23 cellular contexts compared by ENCODE assay signal in the genomic region with DNA sequence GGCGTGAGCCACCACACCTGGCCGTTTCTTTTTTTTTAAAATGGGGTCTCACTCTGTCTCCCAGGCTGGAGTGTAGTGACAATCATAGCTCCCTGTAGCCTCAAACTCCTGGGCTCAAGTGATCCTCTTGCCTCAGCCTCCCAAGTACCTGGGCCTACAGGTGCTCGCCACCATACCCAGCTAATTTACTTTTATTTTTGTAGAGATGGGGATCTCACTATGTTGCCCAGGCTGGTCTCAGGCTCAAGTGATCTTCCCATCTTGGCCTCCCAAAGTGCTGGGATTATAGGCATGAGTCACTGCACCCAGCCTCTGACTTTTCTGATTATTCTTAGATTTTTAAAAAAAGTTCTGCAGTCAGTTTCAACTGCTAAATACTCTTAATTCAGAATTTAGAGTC. TPM values are rescaled to one million over a fixed set of nuclear protein-coding genes. Genes with fewer than 3 reads are reported as not detected.
DNase-seq lines count a peak whose midpoint lies in the region; ATAC-seq, FAIRE-seq and TF ChIP-seq lines count a peak whose summit lies in the region.
"Had no signal": no experiment of that assay in that cellular context is flagged by ENCODE, and none has a peak within 500 bp of the region (broad histone marks: within the 10 kb centered on the region; RNA-seq: fewer than 3 reads in every experiment).

No MANE protein-coding gene starts in this region.

- H3K4ac ChIP-seq in mesendoderm (ENCODE audit: low read depth, low read length), result no peak overlapping the region

- no peak for TF ChIP-seq EP300 in SK-N-SH (IDR thresholded peaks at IDR 0.05; ENCODE audit: borderline replicate concordance in 1 of 2, low read depth in 1 of 2, low read length in 1 of 2)

- no peak overlapping the region for H2BK15ac ChIP-seq in mesendoderm (replicated peaks; ENCODE audit: low read depth)

- 66% methylated on average over 3 of the region's 3 CpGs for WGBS in SK-N-SH (ENCODE audit: low lambda C conversion rate)
- WGBS in smooth muscle cell (ENCODE audit: low lambda C conversion rate), result 98% methylated on average over 3 of the region's 3 CpGs
- no CpG with 5 or more reads among the region's 3 CpGs for WGBS in mesendoderm (ENCODE audit: extremely low coverage, insufficient coverage, low lambda C conversion rate)

- H3K27me3 ChIP-seq in SK-N-SH (ENCODE audit: insufficient read depth) (no peaks in the 10 kb centered on the region), endothelial cell of umbilical vein (ENCODE audit: control insufficient read depth in 2 of 2, insufficient read depth in 2 of 2, low read length in 2 of 2) (no peaks in the 10 kb centered on the region), smooth muscle cell (ENCODE audit: low read depth) (no peaks in the 10 kb centered on the region), mesendoderm (ENCODE audit: insufficient read depth, low read length, poor library complexity) (no peaks in the 10 kb centered on the region)
- H3K27me3 ChIP-seq: BE2C had no signal

- no TSS peak for BruUV-seq in endothelial cell of umbilical vein (replicated peaks; lab: Mats Ljungman, UMichigan)

- H3K4me2 ChIP-seq in SK-N-SH, result no peak overlapping the region
- H3K4me2 ChIP-seq in endothelial cell of umbilical vein (ENCODE audit: insufficient read depth, low read length), result no peak overlapping the region
- no peak overlapping the region for H3K4me2 ChIP-seq in smooth muscle cell
- no peak overlapping the region for H3K4me2 ChIP-seq in mesendoderm (ENCODE audit: low read length)
- H3K4me2 ChIP-seq: A549 had no signal

- H3K27ac ChIP-seq in SK-N-SH (ENCODE audit: low read depth in 2 of 2, low read length in 1 of 2) (peak overlapping the region in 1 of 2 experiments; percentile 94; a peak in 2 of 4 replicates), endothelial cell of umbilical vein (ENCODE audit: insufficient read depth, low read depth, low read length) (no peak overlapping the region), smooth muscle cell (ENCODE audit: low read depth) (peak overlapping the region; percentile 81), mesendoderm (ENCODE audit: low read depth, low read length) (no peak overlapping the region), RWPE1 (no peak overlapping the region)
- H3K27ac ChIP-seq: 22Rv1, A549 had no signal

- no peak overlapping the region for H2BK5ac ChIP-seq in mesendoderm (ENCODE audit: low read length)

- no peaks in the 10 kb centered on the region for H3K9me2 ChIP-seq in SK-N-SH

- intact Hi-C loops in endothelial cell of umbilical vein (cut with micrococcal nuclease), result loop anchor here (10.0 kb wide), 1 partner anchor 1193 kb away; no protein-coding TSS in a partner anchor

- H3K79me1 ChIP-seq in mesendoderm (ENCODE audit: low read length), result peaks cover 18% of the 10 kb centered on the region

- H2BK120ac ChIP-seq in mesendoderm (ENCODE audit: low read depth, low read length), result no peak overlapping the region

- TF ChIP-seq POLR2A in endothelial cell of umbilical vein (IDR thresholded peaks at IDR 0.05; ENCODE audit: low read depth, low read length), result no peak

- POLR2A ChIA-PET in SK-N-SH (lab: Yijun Ruan, JAX) (no interaction called here), WTC11 (lab: Charles Lee) (no interaction called here), endothelial cell of umbilical vein (lab: Charles Lee) (interaction anchor here (1.0 kb wide), 1 partner anchor 9 kb away, joined by 5 read pairs; no protein-coding TSS in a partner anchor), RWPE1 (lab: Yijun Ruan, JAX; ENCODE audit: low non-redundant PET) (no interaction called here)

- dilution Hi-C loops in endothelial cell of umbilical vein (cut with MboI; ENCODE audit: extremely low pct_ligation_motif_present, low sequenced_read_pairs), result no loop called here

- peaks cover 31% of the 10 kb centered on the region for H3F3A ChIP-seq in SK-N-SH (replicated peaks; ENCODE audit: insufficient read depth)
- no peaks in the 10 kb centered on the region for H3F3A ChIP-seq in smooth muscle cell (ENCODE audit: low read depth)

- FAIRE-seq in endothelial cell of umbilical vein (lab: Jason Lieb, UNC), result peak; percentile 44
- FAIRE-seq: A549, GM12878, HTR-8/SVneo had no signal

- ATAC-seq in SK-N-SH treated with all-trans-retinoic acid at 6 μM for 48 hours (no peak), WTC11 (no peak)
- ATAC-seq: A549, GM12878 had no signal

- TF ChIP-seq CTCF in SK-N-SH (IDR thresholded peaks at IDR 0.05) (no peak), WTC11 (IDR thresholded peaks at IDR 0.05) (no peak), endothelial cell of umbilical vein (IDR thresholded peaks at IDR 0.05; ENCODE audit: extremely low read depth in 1 of 2, insufficient read depth in 1 of 2, low read depth in 1 of 2, low read length in 2 of 2) (no peak), smooth muscle cell (IDR thresholded peaks at IDR 0.05; ENCODE audit: borderline replicate concordance, insufficient read depth, poor library complexity, severe bottlenecking) (no peak), RWPE1 (conservative IDR thresholded peaks at IDR 0.05; ENCODE audit: low read depth) (no peak)

- H3K79me2 ChIP-seq in SK-N-SH (ENCODE audit: insufficient read depth), result peaks cover 96% of the 10 kb centered on the region
- peaks cover 100% of the 10 kb centered on the region for H3K79me2 ChIP-seq in endothelial cell of umbilical vein (ENCODE audit: control insufficient read depth, insufficient read depth, low read length)
- peaks cover 100% of the 10 kb centered on the region for H3K79me2 ChIP-seq in smooth muscle cell (ENCODE audit: low read depth)
- H3K79me2 ChIP-seq in mesendoderm (ENCODE audit: control insufficient read depth, insufficient read depth, low read length), result peaks cover 82% of the 10 kb centered on the region

- H3K56ac ChIP-seq in mesendoderm (ENCODE audit: low read length), result no peak overlapping the region

- H3K9me3 Mint-ChIP-seq in WTC11, result no peaks in the 10 kb centered on the region
- H3K9me3 Mint-ChIP-seq: CD8-positive, alpha-beta memory T cell; IgD-negative memory B cell had no signal

- no peak overlapping the region for H3K4me3 Mint-ChIP-seq in WTC11
- H3K4me3 Mint-ChIP-seq: CD4-positive, CD25-positive, alpha-beta regulatory T cell; CD8-positive, alpha-beta memory T cell; IgD-negative memory B cell had no signal

- H3K4me1 Mint-ChIP-seq in WTC11, result peaks cover 63% of the 10 kb centered on the region
- H3K4me1 Mint-ChIP-seq: CD4-positive, CD25-positive, alpha-beta regulatory T cell; CD8-positive, alpha-beta memory T cell had no signal

- H2AK5ac ChIP-seq in mesendoderm (ENCODE audit: low read length), result no peak overlapping the region

- H3K4me1 ChIP-seq in SK-N-SH (ENCODE audit: control insufficient read depth in 1 of 2, insufficient read depth in 2 of 2, low read depth in 1 of 2, low read length in 1 of 2), result peaks cover 0 to 23% of the 10 kb centered on the region in 2 experiments; a peak in 3 of 4 replicates
- H3K4me1 ChIP-seq in endothelial cell of umbilical vein (ENCODE audit: control insufficient read depth, extremely low read depth, insufficient read depth, low read length), result peaks cover 83% of the 10 kb centered on the region
- H3K4me1 ChIP-seq in smooth muscle cell (ENCODE audit: low read depth), result peaks cover 7% of the 10 kb centered on the region
- H3K4me1 ChIP-seq in mesendoderm (ENCODE audit: control insufficient read depth, low read depth, low read length), result peaks cover 24% of the 10 kb centered on the region
- H3K4me1 ChIP-seq: BE2C had no signal

- CTCF ChIA-PET in SK-N-SH (lab: Yijun Ruan, JAX), result no interaction called here
- CTCF ChIA-PET in WTC11 (lab: Charles Lee), result no interaction called here
- CTCF ChIA-PET in endothelial cell of umbilical vein (lab: Charles Lee), result no interaction called here
- CTCF ChIA-PET in RWPE1 (lab: Yijun Ruan, JAX), result no interaction called here

- no peak overlapping the region for H4K8ac ChIP-seq in mesendoderm (ENCODE audit: low read depth, low read length)

- no peak overlapping the region for H3K27ac Mint-ChIP-seq in WTC11
- H3K27ac Mint-ChIP-seq: CD4-positive, CD25-positive, alpha-beta regulatory T cell; CD8-positive, alpha-beta memory T cell; IgD-negative memory B cell had no signal

- no peaks in the 10 kb centered on the region for H3K9me1 ChIP-seq in endothelial cell of umbilical vein (replicated peaks; ENCODE audit: control insufficient read depth, extremely low read depth, insufficient read depth, low read length)

- no peak overlapping the region for H3K9ac ChIP-seq in SK-N-SH
- no peak overlapping the region for H3K9ac ChIP-seq in endothelial cell of umbilical vein (replicated peaks; ENCODE audit: extremely low read depth, insufficient read depth, low read length)
- no peak overlapping the region for H3K9ac ChIP-seq in smooth muscle cell (ENCODE audit: low read depth)
- no peak overlapping the region for H3K9ac ChIP-seq in mesendoderm (ENCODE audit: low read length)

- H2AFZ ChIP-seq in SK-N-SH (ENCODE audit: low read depth) (no peak overlapping the region), endothelial cell of umbilical vein (ENCODE audit: low read depth, low read length) (no peak overlapping the region), smooth muscle cell (ENCODE audit: low read depth) (no peak overlapping the region)

- no peaks in the 10 kb centered on the region for H3K27me3 Mint-ChIP-seq in WTC11 (ENCODE audit: low read depth)

- no peak for TF ChIP-seq RAD21 in SK-N-SH (IDR thresholded peaks at IDR 0.05; ENCODE audit: low read length)

- peaks cover 12% of the 10 kb centered on the region; the same call in 1 of the 2 replicates for H3K36me3 Mint-ChIP-seq in WTC11
- H3K36me3 Mint-ChIP-seq: CD4-positive, CD25-positive, alpha-beta regulatory T cell; CD8-positive, alpha-beta memory T cell had no signal

- H3K36me3 ChIP-seq in SK-N-SH (replicated peaks in 1 of 2; ENCODE audit: control insufficient read depth in 1 of 2, insufficient read depth in 2 of 2, low read length in 1 of 2), result peaks cover 0 to 12% of the 10 kb centered on the region in 2 experiments
- H3K36me3 ChIP-seq in endothelial cell of umbilical vein (ENCODE audit: control insufficient read depth in 2 of 2, extremely low read depth in 1 of 2, insufficient read depth in 2 of 2, low read length in 2 of 2), result peaks cover 0 to 2% of the 10 kb centered on the region in 2 experiments
- H3K36me3 ChIP-seq in smooth muscle cell (ENCODE audit: low read depth), result no peaks in the 10 kb centered on the region
- H3K36me3 ChIP-seq in mesendoderm (ENCODE audit: control insufficient read depth, insufficient read depth, low read length), result no peaks in the 10 kb centered on the region
- H3K36me3 ChIP-seq: BE2C, HAP-1 had no signal

- H4K20me1 ChIP-seq in SK-N-SH (ENCODE audit: insufficient read depth) (peaks cover 30% of the 10 kb centered on the region), endothelial cell of umbilical vein (replicated peaks; ENCODE audit: control insufficient read depth, extremely low read depth, insufficient read depth, low read length) (peaks cover 9% of the 10 kb centered on the region), smooth muscle cell (ENCODE audit: low read depth) (peaks cover 94% of the 10 kb centered on the region)

- H3K23ac ChIP-seq in mesendoderm (ENCODE audit: low read length), result no peak overlapping the region

- DNase-seq in SK-N-SH, result no peak
- no peak for DNase-seq in WTC11 (ENCODE audit: low spot score)
- DNase-seq in endothelial cell of umbilical vein (ENCODE audit: low read depth, low spot score), result no peak
- no peak for DNase-seq in smooth muscle cell (lab: John Stamatoyannopoulos, UW; ENCODE audit: unreplicated experiment)
- no peak for DNase-seq in mesendoderm
- no peak for DNase-seq in RWPE1 (ENCODE audit: low spot score)
- DNase-seq in NCI-H2227 (lab: John Stamatoyannopoulos, UW; ENCODE audit: unreplicated experiment), result no peak
- DNase-seq: BE2C; C1 segment of cervical spinal cord; CD4-positive, CD25-positive, alpha-beta regulatory T cell; CD8-positive, alpha-beta memory T cell; COR-L47; DMS 273 treated with DMSO at 0.1 percent for 48 hours; DMS53; DND-41; EL had no signal

- H3K9me3 ChIP-seq in SK-N-SH (no peaks in the 10 kb centered on the region), endothelial cell of umbilical vein (replicated peaks; ENCODE audit: control insufficient read depth, insufficient read depth, low read length) (no peaks in the 10 kb centered on the region), smooth muscle cell (replicated peaks; ENCODE audit: low read depth) (no peaks in the 10 kb centered on the region)
- H3K9me3 ChIP-seq: A549, BE2C, HAP-1 had no signal

- no peak overlapping the region for H4K5ac ChIP-seq in mesendoderm (ENCODE audit: low read length)

- H3K4me3 ChIP-seq in SK-N-SH (ENCODE audit: low read depth in 2 of 2, low read length in 1 of 2), result no peak overlapping the region
- no peak overlapping the region for H3K4me3 ChIP-seq in endothelial cell of umbilical vein (replicated peaks in 1 of 3; ENCODE audit: insufficient read depth in 1 of 3, low read depth in 1 of 3, low read length in 3 of 3)
- no peak overlapping the region for H3K4me3 ChIP-seq in smooth muscle cell
- no peak overlapping the region for H3K4me3 ChIP-seq in mesendoderm (ENCODE audit: low read length)
- H3K4me3 ChIP-seq: A549, GM12878, HAP-1 had no signal

- H3K18ac ChIP-seq in mesendoderm (ENCODE audit: low read length), result no peak overlapping the region

RNA-seq across cellular contexts. Expression of a gene that starts 21.3 kb away (rescaled TPM):
- polyA plus RNA-seq in SK-N-SH (2012; rRNA removed) (53.2 and 59.5 TPM in 2 replicates), endothelial cell of umbilical vein (113 and 114 TPM in 2 replicates), smooth muscle cell (111 and 113 TPM in 2 replicates)
- 59.7 and 67.7 TPM in 2 replicates for polyA plus RNA-seq in SK-N-SH (2012; cell fraction: cytosol; rRNA removed)
- polyA plus RNA-seq in SK-N-SH (2012; cell fraction: nucleus; rRNA removed), result 61.9 and 72.1 TPM in 2 replicates
- total RNA-seq in WTC11 (2021) (157 to 185 TPM (median 173 TPM) in 3 replicates), endothelial cell of umbilical vein (369 and 390 TPM in 2 replicates), smooth muscle cell (209 and 211 TPM in 2 replicates)
- polyA plus RNA-seq in endothelial cell of umbilical vein (2011; cell fraction: cytosol; rRNA removed), result 130 and 164 TPM in 2 replicates
- polyA plus RNA-seq in endothelial cell of umbilical vein (2011; cell fraction: nucleus; rRNA removed), result 204 and 223 TPM in 2 replicates
- polyA plus RNA-seq in endothelial cell of umbilical vein (2012), result 239 and 249 TPM in 2 replicates
- 582 and 866 TPM in 2 replicates for polyA minus RNA-seq in endothelial cell of umbilical vein
- 2.6 TPM for polyA minus RNA-seq in endothelial cell of umbilical vein (2011; cell fraction: cytosol; rRNA and poly(A)+ RNA removed)
- polyA minus RNA-seq in endothelial cell of umbilical vein (2011; cell fraction: nucleus; rRNA and poly(A)+ RNA removed), result 148 and 149 TPM in 2 replicates
- 92.3 TPM for polyA plus RNA-seq in mesendoderm (2013, experiment 1 of 2)
- 95.9 TPM for polyA plus RNA-seq in mesendoderm (2013, experiment 2 of 2)
- polyA plus RNA-seq: CD4-positive, CD25-positive, alpha-beta regulatory T cell had no signal
